In the genomic region with DNA sequence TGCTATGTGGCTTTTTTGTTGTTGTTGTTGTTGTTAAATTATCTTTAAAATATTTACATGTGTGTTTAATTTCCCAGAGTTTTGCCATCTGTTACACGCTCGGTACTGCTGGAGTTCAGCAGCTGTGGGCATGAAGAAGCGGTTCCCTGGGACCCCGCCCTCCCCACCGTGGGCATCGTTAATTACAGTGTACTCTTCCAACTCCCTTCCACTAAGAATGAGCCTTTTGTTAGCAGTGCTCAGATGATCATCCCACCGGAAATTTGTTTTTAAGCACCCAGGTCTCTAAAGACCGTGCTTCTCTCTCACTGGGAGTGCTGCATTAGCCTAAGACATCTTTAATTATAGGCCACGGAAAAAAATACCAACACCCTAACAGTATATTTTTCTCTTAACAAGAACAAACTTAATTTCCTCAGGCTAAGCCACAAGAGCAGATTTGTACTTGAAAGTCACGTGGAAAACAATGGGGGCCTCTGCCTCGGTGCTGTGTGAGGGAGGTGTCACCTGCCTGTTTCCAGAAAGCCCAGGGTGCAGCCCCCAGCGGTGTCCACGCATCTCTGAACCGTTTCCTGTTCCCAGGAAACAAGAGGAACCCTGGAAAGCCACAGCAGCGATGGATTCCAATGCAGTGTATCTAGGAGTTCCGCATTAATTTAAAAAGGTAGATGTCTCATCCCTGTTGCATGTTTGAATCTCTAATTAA, we compare ENCODE assay signal across 15 cellular contexts.
DNase-seq lines count a peak whose midpoint lies in the region; TF ChIP-seq lines count a peak whose summit lies in the region.
"Had no signal": no experiment of that assay in that cellular context is flagged by ENCODE, and none has a peak within 500 bp of the region (broad histone marks: within the 10 kb centered on the region; RNA-seq: fewer than 3 reads in every experiment).

No MANE protein-coding gene starts in this region.

- CTCF ChIA-PET in HEK293 (lab: Yijun Ruan, JAX) = no interaction called here

- no peaks in the 10 kb centered on the region for H3K36me3 ChIP-seq in HEK293 (ENCODE audit: control insufficient read depth in 2 of 2, insufficient read depth in 1 of 2, low read length in 2 of 2)
- H3K36me3 ChIP-seq: brain microvascular endothelial cell had no signal

- no peak overlapping the region for H3K27ac ChIP-seq in HEK293 (ENCODE audit: extremely low read depth, low read depth, low read length)
- H3K27ac ChIP-seq: BLaER1, brain microvascular endothelial cell, parathyroid adenoma, testis had no signal

- DNase-seq in NCI-H2081 (lab: John Stamatoyannopoulos, UW) (peak; percentile 51 to 79), SK-MEL-5 (ENCODE audit: low read depth, low spot score) (peak; percentile 84), pons (ENCODE audit: low spot score) (peak; percentile 7), ACHN (no peak), Kasumi-1 (lab: John Stamatoyannopoulos, UW) (no peak), hippocampal formation (lab: John Stamatoyannopoulos, UW) (no peak)
- DNase-seq: activated CD8-positive, alpha-beta T cell treated with anti-CD3 and anti-CD28 coated beads for 36 hours; activated naive CD8-positive, alpha-beta T cell treated with anti-CD3 and anti-CD28 coated beads for 36 hours; brain microvascular endothelial cell; DND-41; small intestine; testis had no signal

- no peak overlapping the region for H3K4me3 ChIP-seq in HEK293 (ENCODE audit: low read depth, low read length)
- H3K4me3 ChIP-seq: BLaER1, testis had no signal

- H3K9me3 ChIP-seq in HEK293 (ENCODE audit: control insufficient read depth, insufficient read depth, low read depth, low read length) = no peaks in the 10 kb centered on the region
- H3K9me3 ChIP-seq: BLaER1, testis had no signal

- TF ChIP-seq CTCF in HEK293 (tag by site-specific recombination; IDR thresholded peaks at IDR 0.05) = no peak

- in situ Hi-C loops in SK-MEL-5 (cut with HindIII; ENCODE audit: low pct_unique_long_range_greater_than_20kb, low sequenced_read_pairs) = no loop called here
- in situ Hi-C loops in ACHN (cut with HindIII; ENCODE audit: low pct_ligation_motif_present, low pct_unique_long_range_greater_than_20kb, low sequenced_read_pairs) = no loop called here

- POLR2A ChIA-PET in HEK293 (lab: Yijun Ruan, JAX) = interaction anchor here (0.7 kb wide), 1 partner anchor 529 kb away, joined by 7 read pairs; no protein-coding TSS in a partner anchor

- H3K4me1 ChIP-seq in HEK293 (ENCODE audit: control insufficient read depth, insufficient read depth, low read length) = 0 out of 2 replicates have a peak, but pooled peaks cover 5% of the 10 kb centered on the region
- H3K4me1 ChIP-seq: parathyroid adenoma, testis had no signal

TF ChIP-seq in HEK293, 187 proteins besides CTCF, POLR2A, EP300 and RAD21:
- TF ChIP-seq SP7 (tag by site-specific recombination; IDR thresholded peaks at IDR 0.05) (peak; percentile 65), ZNF214 (tag by site-specific recombination; IDR thresholded peaks at IDR 0.05; ENCODE audit: borderline replicate concordance) (no peak), ZNF324 (tag by site-specific recombination; IDR thresholded peaks at IDR 0.05) (no peak), HOXA7 (CRISPR knock-in tag; IDR thresholded peaks at IDR 0.05; ENCODE audit: borderline replicate concordance) (no peak), ZNF555 (tag by site-specific recombination; conservative IDR thresholded peaks at IDR 0.05) (no peak)

Comparison
In these comparisons a context has a peak if more than half of its experiments do, and no peak if none do; other contexts are left out.
1. DNase-seq: peak in NCI-H2081 (2 of 2), SK-MEL-5 (single experiment) and pons (single experiment); none in ACHN (single experiment), Kasumi-1 (0 of 2) and hippocampal formation (0 of 2).